In the genomic region with DNA sequence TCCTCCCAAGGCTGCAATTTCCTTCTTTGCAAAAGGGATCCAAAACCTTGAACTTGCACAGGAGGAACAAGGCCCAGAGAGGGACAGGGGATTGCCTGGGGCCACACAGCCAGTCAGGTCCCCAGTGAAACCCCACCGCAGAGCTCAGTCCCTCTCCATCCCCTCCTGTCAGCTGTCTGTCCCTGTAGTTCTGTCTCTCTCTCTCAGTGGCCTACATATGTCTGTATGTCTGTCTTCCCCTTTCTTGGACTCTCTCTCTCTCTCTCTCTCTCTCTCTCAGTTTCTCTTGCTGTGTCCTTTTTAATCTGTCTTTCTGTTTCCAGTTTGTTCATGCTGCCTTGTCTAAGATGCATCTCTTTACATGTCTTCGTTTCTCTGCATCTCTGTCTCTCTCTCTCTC, we compare ENCODE assay signal across 22 cellular contexts. TPM values are rescaled to one million over a fixed set of nuclear protein-coding genes. Genes with fewer than 3 reads are reported as not detected.
DNase-seq lines count a peak whose midpoint lies in the region; ATAC-seq, FAIRE-seq and TF ChIP-seq lines count a peak whose summit lies in the region.
"Had no signal": no experiment of that assay in that cellular context is flagged by ENCODE, and none has a peak within 500 bp of the region (broad histone marks: within the 10 kb centered on the region; RNA-seq: fewer than 3 reads in every experiment).

No MANE protein-coding gene starts in this region.

- H3K4me2 ChIP-seq in OCI-LY3 (ENCODE audit: low read length) (peak overlapping the region; percentile 39), hepatocyte (no peak overlapping the region)

- no peak for TF ChIP-seq CTCF in Calu3 (IDR thresholded peaks at IDR 0.05; ENCODE audit: unreplicated experiment)
- TF ChIP-seq CTCF in OCI-LY3 (IDR thresholded peaks at IDR 0.05; ENCODE audit: low read depth, low read length) = no peak
- no peak for TF ChIP-seq CTCF in endothelial cell (IDR thresholded peaks at IDR 0.05; ENCODE audit: unreplicated experiment)
- no peak for TF ChIP-seq CTCF in hepatocyte (IDR thresholded peaks at IDR 0.05; ENCODE audit: poor library complexity)

- H3K4me3 Mint-ChIP-seq in Calu3 (ENCODE audit: low read depth, unreplicated experiment) (no peak overlapping the region), endothelial cell (ENCODE audit: unreplicated experiment) (peak overlapping the region; percentile 29)

- DNase-seq in Calu3 (no peak), GM12892 (ENCODE audit: insufficient read length) (no peak), endothelial cell (ENCODE audit: low spot score) (no peak), hepatocyte (ENCODE audit: low spot score) (no peak)
- no peak for DNase-seq in activated CD4-positive, CD25-positive, alpha-beta regulatory T cell treated with anti-CD3 and anti-CD28 coated beads, Interleukin-2, amount 50 U/mL, for 72 hours
- DNase-seq: ACHN; C1 segment of cervical spinal cord; DMS79; Karpas-422; MG63; NCI-H1105; NCI-H2081; NCI-H2171 treated with DMSO at 0.1 percent for 48 hours; NK-92 treated with Interleukin-12 subunit alpha and Interleukin-12 subunit beta, amount 100 ng/mL, for 24 hours had no signal

- BruUV-seq in Calu3 (replicated peaks; lab: Mats Ljungman, UMichigan) = no TSS peak

- H3K9me3 Mint-ChIP-seq in Calu3 (ENCODE audit: low read depth, unreplicated experiment) (peaks cover 3% of the 10 kb centered on the region), endothelial cell (ENCODE audit: unreplicated experiment) (no peaks in the 10 kb centered on the region)

- no peaks in the 10 kb centered on the region; the same call in 1 of the 2 replicates for H4K20me1 ChIP-seq in OCI-LY3 (ENCODE audit: insufficient read depth, low read length)
- H4K20me1 ChIP-seq in hepatocyte (ENCODE audit: insufficient read depth, poor library complexity, severe bottlenecking) = no peaks in the 10 kb centered on the region

- no peaks in the 10 kb centered on the region for H3K9me3 ChIP-seq in OCI-LY3 (ENCODE audit: insufficient read depth, low read length)
- H3K9me3 ChIP-seq in hepatocyte (ENCODE audit: low read depth) = no peaks in the 10 kb centered on the region
- H3K9me3 ChIP-seq: MG63 had no signal

- ATAC-seq in HG02763 (IDR thresholded peaks at IDR 0.05; ENCODE audit: unreplicated experiment) = no peak
- ATAC-seq: Right ventricle myocardium inferior had no signal

- H3K36me3 ChIP-seq in OCI-LY3 (replicated peaks; ENCODE audit: low read depth, low read length) = no peaks in the 10 kb centered on the region
- H3K36me3 ChIP-seq in hepatocyte (replicated peaks; ENCODE audit: insufficient read depth, low read depth) = no peaks in the 10 kb centered on the region

- H3K27me3 ChIP-seq in OCI-LY3 (ENCODE audit: low read depth, low read length) (peaks cover 34% of the 10 kb centered on the region), hepatocyte (no peaks in the 10 kb centered on the region)
- H3K27me3 ChIP-seq: MG63 had no signal

- no peak overlapping the region for H3K9ac ChIP-seq in OCI-LY3 (ENCODE audit: low read length)

- H2AFZ ChIP-seq in OCI-LY3 (ENCODE audit: low read depth, low read length) (no peak overlapping the region), hepatocyte (no peak overlapping the region)

- 93% methylated on average over 2 of the region's 2 CpGs for WGBS in hepatocyte (ENCODE audit: low lambda C conversion rate, missing lambda C conversion rate)

- no peak for TF ChIP-seq POLR2A in GM12892 (IDR thresholded peaks at IDR 0.05; ENCODE audit: low read depth, low read length)

- H3K4me1 Mint-ChIP-seq in Calu3 (ENCODE audit: low read depth, unreplicated experiment) (peaks cover 46% of the 10 kb centered on the region), endothelial cell (ENCODE audit: unreplicated experiment) (peaks cover 6% of the 10 kb centered on the region)

- no peaks in the 10 kb centered on the region for H3K27me3 Mint-ChIP-seq in Calu3 (ENCODE audit: unreplicated experiment)
- no peaks in the 10 kb centered on the region for H3K27me3 Mint-ChIP-seq in endothelial cell (ENCODE audit: unreplicated experiment)

- peak; percentile 68 for FAIRE-seq in GM12892 (lab: Jason Lieb, UNC)
- FAIRE-seq: H1, RCC 7860 had no signal

- H3K79me2 ChIP-seq in OCI-LY3 (ENCODE audit: low read length) (no peaks in the 10 kb centered on the region), hepatocyte (no peaks in the 10 kb centered on the region)

- no peak overlapping the region for H3K27ac ChIP-seq in OCI-LY3 (ENCODE audit: low read length)
- H3K27ac ChIP-seq in hepatocyte = no peak overlapping the region

- H3K4me3 ChIP-seq in OCI-LY3 (ENCODE audit: low read length) (no peak overlapping the region), hepatocyte (no peak overlapping the region)
- H3K4me3 ChIP-seq: MG63 had no signal

- intact Hi-C loops in Calu3 (cut with micrococcal nuclease; ENCODE audit: unreplicated experiment) = no loop called here

- peaks cover 40% of the 10 kb centered on the region for H3K4me1 ChIP-seq in OCI-LY3 (ENCODE audit: low read length)
- H3K4me1 ChIP-seq in hepatocyte (ENCODE audit: insufficient read depth) = no peaks in the 10 kb centered on the region

- H3K9me2 ChIP-seq in hepatocyte (replicated peaks; ENCODE audit: insufficient read depth) = no peaks in the 10 kb centered on the region

- CTCF ChIA-PET in Calu3 (lab: Charles Lee) = interaction anchor here (0.6 to 1.3 kb wide), 3 partner anchors 95 to 112 kb away, joined by 3 to 4 read pairs (median 3); partner anchors contain the start of gene CBLC

- peak overlapping the region; percentile 4 for H3K27ac Mint-ChIP-seq in Calu3 (ENCODE audit: unreplicated experiment)
- H3K27ac Mint-ChIP-seq in endothelial cell (ENCODE audit: unreplicated experiment) = no peak overlapping the region

- H3K36me3 Mint-ChIP-seq in Calu3 (ENCODE audit: insufficient read depth, unreplicated experiment) = peaks cover 55% of the 10 kb centered on the region
- H3K36me3 Mint-ChIP-seq in endothelial cell (ENCODE audit: low read depth, unreplicated experiment) = no peaks in the 10 kb centered on the region

RNA-seq across cellular contexts. Expression of gene CEACAM19, which starts 11.5 kb away (rescaled TPM):
- total RNA-seq in Calu3 (2022) = 66.2 and 67.8 TPM in 2 replicates
- 0.28 TPM for polyA plus RNA-seq in GM12892 (2012; ENCODE audit: missing spikeins)
- total RNA-seq in endothelial cell (ENCODE audit: unreplicated experiment) = 3.7 TPM
- total RNA-seq in hepatocyte = 2.8 and 5.1 TPM in 2 replicates
- 4.9 and 5.6 TPM in 2 replicates for polyA plus RNA-seq in hepatocyte
- total RNA-seq: OCI-LY7 had no signal

RNA-seq across cellular contexts. Expression of gene CEACAM16, which starts 16.1 kb away (rescaled TPM):
- 0.38 TPM in 1 of 2 replicates, not detected in the other for total RNA-seq in Calu3 (2022)
- polyA plus RNA-seq in GM12892 (2012; ENCODE audit: missing spikeins) = not detected
- not detected for total RNA-seq in endothelial cell (ENCODE audit: unreplicated experiment)
- total RNA-seq in hepatocyte = 0.73 TPM in 1 of 2 replicates, not detected in the other
- not detected in 2 replicates for polyA plus RNA-seq in hepatocyte
- total RNA-seq: H1, NCI-H460, OCI-LY7, Right ventricle myocardium inferior, SK-MEL-5 had no signal
- polyA plus RNA-seq: H1 had no signal

RNA-seq across cellular contexts. Expression of gene PVR, which starts 39.1 kb away (rescaled TPM):
- total RNA-seq in Calu3 (2022) (176 and 215 TPM in 2 replicates), endothelial cell (ENCODE audit: unreplicated experiment) (14.8 TPM), hepatocyte (123 and 124 TPM in 2 replicates)
- polyA plus RNA-seq in GM12892 (2012; ENCODE audit: missing spikeins) = not detected
- polyA plus RNA-seq in hepatocyte = 76.4 and 85.6 TPM in 2 replicates
- total RNA-seq: OCI-LY7 had no signal

Comparison
In these comparisons a context has a peak if more than half of its experiments do, and no peak if none do; other contexts are left out.
1. RNA of gene CEACAM19, which starts 11.5 kb away (total RNA-seq): 66.2 to 67.8 TPM in Calu3; 3.7 TPM in endothelial cell (single experiment) and 2.8 to 5.1 TPM in hepatocyte; every median in the first group is over 10 times any median in the second.